11 cellular contexts compared by ENCODE assay signal in genomic region chr6:74447013-74447412, GRCh38.
DNase-seq lines count a peak whose midpoint lies in the region; ATAC-seq and TF ChIP-seq lines count a peak whose summit lies in the region.
"Had no signal": no experiment of that assay in that cellular context is flagged by ENCODE, and none has a peak within 500 bp of the region (broad histone marks: within the 10 kb centered on the region; RNA-seq: fewer than 3 reads in every experiment).

No MANE protein-coding gene starts in this region.

- intact Hi-C loops in esophagus muscularis mucosa (cut with DNase I) (no loop called here), left ventricle myocardium inferior (cut with micrococcal nuclease) (no loop called here)

- H3K4me3 ChIP-seq in ACC112 (ENCODE audit: low read depth, low read length): peak overlapping the region; percentile 35
- no peak overlapping the region for H3K4me3 ChIP-seq in esophagus muscularis mucosa
- no peak overlapping the region for H3K4me3 ChIP-seq in H7 (ENCODE audit: insufficient read depth, low read depth, low read length)
- no peak overlapping the region for H3K4me3 ChIP-seq in left ventricle myocardium inferior
- H3K4me3 ChIP-seq: cardiac muscle cell, ovary had no signal

- H3K27me3 ChIP-seq in ACC112 (ENCODE audit: insufficient read depth, low read length) (no peaks in the 10 kb centered on the region), esophagus muscularis mucosa (no peaks in the 10 kb centered on the region), H7 (ENCODE audit: control insufficient read depth, insufficient read depth, low read length) (no peaks in the 10 kb centered on the region), left ventricle myocardium inferior (ENCODE audit: low read depth) (no peaks in the 10 kb centered on the region)
- H3K27me3 ChIP-seq: cardiac muscle cell, ovary had no signal

- peak; percentile 86 for ATAC-seq in GM19351 (IDR thresholded peaks at IDR 0.05; ENCODE audit: unreplicated experiment)
- peak; percentile 80 for ATAC-seq in HG02943 (IDR thresholded peaks at IDR 0.05; ENCODE audit: low read depth, unreplicated experiment)

- 68% methylated on average over 5 of the region's 5 CpGs for WGBS in esophagus muscularis mucosa

- TF ChIP-seq EP300 in esophagus muscularis mucosa (IDR thresholded peaks at IDR 0.05): no peak

- TF ChIP-seq POLR2A in esophagus muscularis mucosa (IDR thresholded peaks at IDR 0.05; ENCODE audit: low read depth): no peak

- DNase-seq in SW480 (ENCODE audit: low spot score) (peak; percentile 17), esophagus muscularis mucosa (ENCODE audit: extremely low spot score) (no peak), H7 (no peak), left ventricle myocardium inferior (no peak)
- DNase-seq in activated CD4-positive, alpha-beta T cell treated with anti-CD3 and anti-CD28 coated beads for 48 hours: no peak
- DNase-seq: ovary, Right ventricle myocardium superior had no signal

- H3K36me3 ChIP-seq in ACC112 (ENCODE audit: insufficient read depth, low read length) (no peaks in the 10 kb centered on the region), esophagus muscularis mucosa (no peaks in the 10 kb centered on the region), H7 (replicated peaks; ENCODE audit: control insufficient read depth, insufficient read depth, low read length) (no peaks in the 10 kb centered on the region), left ventricle myocardium inferior (no peaks in the 10 kb centered on the region)
- H3K36me3 ChIP-seq: cardiac muscle cell, ovary had no signal

- H3K4me1 ChIP-seq in ACC112 (ENCODE audit: control insufficient read depth, insufficient read depth, low read length, unreplicated experiment) (no peaks in the 10 kb centered on the region), esophagus muscularis mucosa (peaks cover 0 to 7% (median 1%) of the 10 kb centered on the region in 4 donors), left ventricle myocardium inferior (no peaks in the 10 kb centered on the region)

- H3K79me2 ChIP-seq in ACC112 (ENCODE audit: control insufficient read depth, insufficient read depth, low read length, unreplicated experiment): no peaks in the 10 kb centered on the region

- no peaks in the 10 kb centered on the region for H3K9me3 ChIP-seq in esophagus muscularis mucosa
- no peaks in the 10 kb centered on the region for H3K9me3 ChIP-seq in left ventricle myocardium inferior (replicated peaks)
- H3K9me3 ChIP-seq: ovary had no signal

- no peak for TF ChIP-seq CTCF in esophagus muscularis mucosa (IDR thresholded peaks at IDR 0.05)
- TF ChIP-seq CTCF in left ventricle myocardium inferior (IDR thresholded peaks at IDR 0.05; ENCODE audit: borderline replicate concordance): no peak

- H2AFZ ChIP-seq in ACC112 (ENCODE audit: low read length, unreplicated experiment): peak overlapping the region; percentile 65

- peak overlapping the region; percentile 30 for H3K27ac ChIP-seq in ACC112 (ENCODE audit: low read depth, low read length)
- H3K27ac ChIP-seq in esophagus muscularis mucosa (replicated peaks in 1 of 4): no peak overlapping the region
- no peak overlapping the region for H3K27ac ChIP-seq in left ventricle myocardium inferior (replicated peaks)
- H3K27ac ChIP-seq: cardiac muscle cell, ovary had no signal
